22 cellular contexts compared by ENCODE assay signal in the genomic region with DNA sequence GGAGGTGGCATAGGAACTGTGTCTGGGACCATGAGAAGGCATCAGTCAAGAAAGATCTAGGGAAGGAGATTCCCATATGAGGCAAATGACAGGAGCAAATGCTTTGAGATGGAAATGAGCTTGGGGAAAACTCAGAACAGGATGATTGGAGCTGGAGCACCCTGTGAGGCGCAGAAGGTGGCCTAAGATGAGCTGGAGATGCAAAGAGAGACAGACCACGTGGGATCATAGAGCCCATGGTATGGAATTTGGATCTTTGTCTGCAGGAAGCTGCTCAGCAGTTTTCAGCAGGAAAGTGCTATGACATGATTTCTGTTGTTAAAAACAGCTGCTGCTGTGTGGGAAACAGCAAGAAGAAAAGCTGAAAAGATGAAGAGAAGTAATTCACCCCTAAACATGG.
"Had no signal": no experiment of that assay in that cellular context is flagged by ENCODE, and none has a peak within 500 bp of the region (broad histone marks: within the 10 kb centered on the region; RNA-seq: fewer than 3 reads in every experiment).

No MANE protein-coding gene starts in this region.

- H3K27me3 ChIP-seq: left lung, sigmoid colon, upper lobe of left lung had no signal

- H3K27ac Mint-ChIP-seq: activated CD4-positive, alpha-beta T cell treated with anti-CD3 and anti-CD28 coated beads, Interleukin-2, amount 10 ng/mL, durations not matched to agents 7 days and 5 days; activated CD8-positive, alpha-beta memory T cell treated with anti-CD3 and anti-CD28 coated beads, Interleukin-2, amount 10 ng/mL, durations not matched to agents 7 days and 5 days; activated CD8-positive, alpha-beta T cell treated with anti-CD3 and anti-CD28 coated beads for 36 hours; activated naive CD4-positive, alpha-beta T cell treated with anti-CD3 and anti-CD28 coated beads, Interleukin-2, amount 10 ng/mL, durations not matched to agents 7 days and 5 days; natural killer cell treated with Interleukin-12 subunit alpha and Interleukin-12 subunit beta and Interleukin-15 and Interleukin-18, amount 100 ng/mL, for 72 hours; stimulated activated naive B cell treated with anti-CD40 and anti-IgM and Interleukin-4, amounts not matched to agents 10 μg/mL and 1 μg/mL and 100 μg/mL, for 72 hours had no signal

- H3K36me3 Mint-ChIP-seq: activated CD8-positive, alpha-beta memory T cell treated with anti-CD3 and anti-CD28 coated beads, Interleukin-2, amount 10 ng/mL, durations not matched to agents 7 days and 5 days; activated naive CD4-positive, alpha-beta T cell treated with anti-CD3 and anti-CD28 coated beads, Interleukin-2, amount 10 ng/mL, durations not matched to agents 7 days and 5 days; natural killer cell treated with Interleukin-12 subunit alpha and Interleukin-12 subunit beta and Interleukin-15 and Interleukin-18, amount 100 ng/mL, for 72 hours; stimulated activated naive B cell treated with anti-CD40 and anti-IgM and Interleukin-4, amounts not matched to agents 10 μg/mL and 1 μg/mL and 100 μg/mL, for 72 hours had no signal

- H3K4me1 Mint-ChIP-seq: activated CD4-positive, alpha-beta T cell treated with anti-CD3 and anti-CD28 coated beads, Interleukin-2, amount 10 ng/mL, durations not matched to agents 7 days and 5 days; activated naive CD4-positive, alpha-beta T cell treated with anti-CD3 and anti-CD28 coated beads, Interleukin-2, amount 10 ng/mL, durations not matched to agents 7 days and 5 days; stimulated activated naive B cell treated with anti-CD40 and anti-IgM and Interleukin-4, amounts not matched to agents 10 μg/mL and 1 μg/mL and 100 μg/mL, for 72 hours had no signal

- H3K4me3 ChIP-seq: coronary artery, left lung, sigmoid colon, upper lobe of left lung had no signal

- H3K36me3 ChIP-seq: left lung, sigmoid colon, upper lobe of left lung had no signal

- H3K27ac ChIP-seq: coronary artery, epithelial cell of prostate, left lung, parathyroid adenoma, sigmoid colon, upper lobe of left lung had no signal

- ATAC-seq: activated CD8-positive, alpha-beta memory T cell treated with anti-CD3 and anti-CD28 coated beads, Interleukin-2, amount 10 ng/mL, durations not matched to agents 7 days and 5 days; activated CD8-positive, alpha-beta T cell treated with anti-CD3 and anti-CD28 coated beads for 36 hours; left lung; natural killer cell treated with Interleukin-12 subunit alpha and Interleukin-12 subunit beta and Interleukin-15 and Interleukin-18, amount 100 ng/mL, for 72 hours; stimulated activated naive B cell treated with anti-CD40 and anti-IgM and Interleukin-4, amounts not matched to agents 10 μg/mL and 1 μg/mL and 100 μg/mL, for 72 hours had no signal

- H3K4me3 Mint-ChIP-seq: activated CD4-positive, alpha-beta T cell treated with anti-CD3 and anti-CD28 coated beads, Interleukin-2, amount 10 ng/mL, durations not matched to agents 7 days and 5 days; activated CD8-positive, alpha-beta memory T cell treated with anti-CD3 and anti-CD28 coated beads, Interleukin-2, amount 10 ng/mL, durations not matched to agents 7 days and 5 days; activated CD8-positive, alpha-beta T cell treated with anti-CD3 and anti-CD28 coated beads for 36 hours; activated naive CD4-positive, alpha-beta T cell treated with anti-CD3 and anti-CD28 coated beads, Interleukin-2, amount 10 ng/mL, durations not matched to agents 7 days and 5 days; natural killer cell treated with Interleukin-12 subunit alpha and Interleukin-12 subunit beta and Interleukin-15 and Interleukin-18, amount 100 ng/mL, for 72 hours; stimulated activated naive B cell treated with anti-CD40 and anti-IgM and Interleukin-4, amounts not matched to agents 10 μg/mL and 1 μg/mL and 100 μg/mL, for 72 hours had no signal

- H3K27me3 Mint-ChIP-seq: activated CD4-positive, alpha-beta T cell treated with anti-CD3 and anti-CD28 coated beads, Interleukin-2, amount 10 ng/mL, durations not matched to agents 7 days and 5 days; activated CD8-positive, alpha-beta memory T cell treated with anti-CD3 and anti-CD28 coated beads, Interleukin-2, amount 10 ng/mL, durations not matched to agents 7 days and 5 days; natural killer cell treated with Interleukin-12 subunit alpha and Interleukin-12 subunit beta and Interleukin-15 and Interleukin-18, amount 100 ng/mL, for 72 hours had no signal

- DNase-seq: activated CD4-positive, alpha-beta T cell treated with anti-CD3 and anti-CD28 coated beads, Interleukin-2, amount 10 ng/mL, durations not matched to agents 7 days and 5 days; activated CD4-positive, CD25-positive, alpha-beta regulatory T cell treated with anti-CD3 and anti-CD28 coated beads, Interleukin-2, amount 50 U/mL, for 72 hours; activated CD8-positive, alpha-beta memory T cell treated with anti-CD3 and anti-CD28 coated beads, Interleukin-2, amount 10 ng/mL, durations not matched to agents 7 days and 5 days; activated CD8-positive, alpha-beta T cell treated with anti-CD3 and anti-CD28 coated beads for 36 hours; activated effector memory CD4-positive, alpha-beta T cell treated with anti-CD3 and anti-CD28 coated beads, Interleukin-2, amount 50 U/mL, for 16 hours; activated naive CD4-positive, alpha-beta T cell treated with anti-CD3 and anti-CD28 coated beads, Interleukin-2, amount 10 ng/mL, durations not matched to agents 7 days and 5 days; activated T-cell treated with anti-CD3 and anti-CD28 coated beads for 4 hours; amygdala; cerebellar nuclear complex; kidney glomerular epithelial cell; left lung; midbrain; sigmoid colon; stimulated activated CD4-positive, alpha-beta T cell treated with anti-CD3 and anti-CD28 coated beads, Interleukin-2, amount 100 ng/mL, for 48 hours; stimulated activated CD8-positive, alpha-beta memory T cell treated with anti-CD3 and anti-CD28 coated beads, Interleukin-4, amount 100 ng/mL, for 48 hours; stimulated activated naive B cell treated with anti-CD40 and anti-IgM and Interleukin-4, amounts not matched to agents 10 μg/mL and 1 μg/mL and 100 μg/mL, for 72 hours; T-helper 2 cell; upper lobe of left lung had no signal

- H3K4me1 ChIP-seq: parathyroid adenoma had no signal

- H3K9me3 Mint-ChIP-seq: activated CD4-positive, alpha-beta T cell treated with anti-CD3 and anti-CD28 coated beads, Interleukin-2, amount 10 ng/mL, durations not matched to agents 7 days and 5 days; activated CD8-positive, alpha-beta T cell treated with anti-CD3 and anti-CD28 coated beads for 36 hours; activated naive CD4-positive, alpha-beta T cell treated with anti-CD3 and anti-CD28 coated beads, Interleukin-2, amount 10 ng/mL, durations not matched to agents 7 days and 5 days; natural killer cell treated with Interleukin-12 subunit alpha and Interleukin-12 subunit beta and Interleukin-15 and Interleukin-18, amount 100 ng/mL, for 72 hours had no signal

- H3K9me3 ChIP-seq: left lung, sigmoid colon, upper lobe of left lung had no signal

- H2AFZ ChIP-seq: parathyroid adenoma had no signal

- H3K9ac ChIP-seq: parathyroid adenoma had no signal
